9 cellular contexts compared by ENCODE assay signal in genomic region chr7:101538596-101539459, GRCh38.
DNase-seq lines count a peak whose midpoint lies in the region; ATAC-seq and TF ChIP-seq lines count a peak whose summit lies in the region.
"Had no signal": no experiment of that assay in that cellular context is flagged by ENCODE, and none has a peak within 500 bp of the region (broad histone marks: within the 10 kb centered on the region; RNA-seq: fewer than 3 reads in every experiment).

No MANE protein-coding gene starts in this region.

- H3K4me1 ChIP-seq in SJSA1 (replicated peaks) (peaks cover 19% of the 10 kb centered on the region), heart right ventricle (peaks cover 0 to 24% (median 6%) of the 10 kb centered on the region in 9 donors)

- H3K4me3 Mint-ChIP-seq in activated naive CD4-positive, alpha-beta T cell treated with anti-CD3 and anti-CD28 coated beads, Interleukin-2, amount 10 ng/mL, durations not matched to agents 7 days and 5 days, result no peak overlapping the region

- intact Hi-C loops in heart right ventricle (cut with DNase I), result loop anchor here in 9 of 10 donors (2.0 to 10.0 kb wide), 4 partner anchors 172 to 177 kb away; partner anchors contain the start of gene COL26A1 (in 7 of the 9)
- intact Hi-C loops in sciatic nerve (cut with DNase I), result no loop called here

- H3K4me3 ChIP-seq in BJ (ENCODE audit: low read depth, low read length) (no peak overlapping the region), SJSA1 (no peak overlapping the region), heart right ventricle (no peak overlapping the region)
- H3K4me3 ChIP-seq: skin epidermis had no signal

- no peak overlapping the region for H3K27ac ChIP-seq in SJSA1
- no peak overlapping the region for H3K27ac ChIP-seq in heart right ventricle
- H3K27ac ChIP-seq: skin epidermis had no signal

- H3K9me3 Mint-ChIP-seq in activated naive CD4-positive, alpha-beta T cell treated with anti-CD3 and anti-CD28 coated beads, Interleukin-2, amount 10 ng/mL, durations not matched to agents 7 days and 5 days, result no peaks in the 10 kb centered on the region

- WGBS in heart right ventricle, 2 donors, result 23 to 31% methylated on average over 14 to 15 of the region's 15 CpGs

- H3K9me3 ChIP-seq in SJSA1 (replicated peaks) (no peaks in the 10 kb centered on the region), heart right ventricle (peaks cover 0 to 5% (median 0%) of the 10 kb centered on the region in 11 donors)

- no peak for DNase-seq in BJ (ENCODE audit: low read depth)
- DNase-seq in HCEC 1CT, result peak; percentile 31
- peak; percentile 55 to 58 for DNase-seq in SJSA1 (ENCODE audit: low read depth in 1 of 2, low spot score in 2 of 2)
- peak; percentile 67 for DNase-seq in activated naive CD4-positive, alpha-beta T cell treated with anti-CD3 and anti-CD28 coated beads, Interleukin-2, amount 10 ng/mL, durations not matched to agents 7 days and 5 days
- DNase-seq in heart right ventricle, result peak; percentile 33 to 62
- peak; percentile 78 for DNase-seq in sciatic nerve (ENCODE audit: low spot score)
- no peak for DNase-seq in mesenteric fat pad (ENCODE audit: low spot score)

- peak; percentile 39 to 73 (median 60) for ATAC-seq in heart right ventricle
- peak; percentile 66 for ATAC-seq in sciatic nerve
- no peak for ATAC-seq in HG02642 (IDR thresholded peaks at IDR 0.05; ENCODE audit: poor library complexity, unreplicated experiment)

- H3K4me1 Mint-ChIP-seq in activated naive CD4-positive, alpha-beta T cell treated with anti-CD3 and anti-CD28 coated beads, Interleukin-2, amount 10 ng/mL, durations not matched to agents 7 days and 5 days, result no peaks in the 10 kb centered on the region

- TF ChIP-seq CTCF in BJ (IDR thresholded peaks at IDR 0.05; ENCODE audit: insufficient read depth, low read depth, low read length), result peak; percentile 96
- TF ChIP-seq CTCF in heart right ventricle (IDR thresholded peaks at IDR 0.05), result peak; percentile 63 to 94 (median 82)

- H3K27ac Mint-ChIP-seq in activated naive CD4-positive, alpha-beta T cell treated with anti-CD3 and anti-CD28 coated beads, Interleukin-2, amount 10 ng/mL, durations not matched to agents 7 days and 5 days, result no peak overlapping the region

- H3K36me3 ChIP-seq in BJ (ENCODE audit: control insufficient read depth, insufficient read depth, low read length), result no peaks in the 10 kb centered on the region
- H3K36me3 ChIP-seq in SJSA1, result no peaks in the 10 kb centered on the region
- H3K36me3 ChIP-seq in heart right ventricle, result no peaks in the 10 kb centered on the region

- H3K27me3 Mint-ChIP-seq in activated naive CD4-positive, alpha-beta T cell treated with anti-CD3 and anti-CD28 coated beads, Interleukin-2, amount 10 ng/mL, durations not matched to agents 7 days and 5 days, result peaks cover 17% of the 10 kb centered on the region

- POLR2A ChIA-PET in BJ (lab: Charles Lee), result no interaction called here

- CTCF ChIA-PET in BJ (lab: Yijun Ruan, JAX), result interaction anchor here (0.6 to 2.8 kb wide), 17 partner anchors 9 to 733 kb away, joined by 3 to 10 read pairs (median 4); no protein-coding TSS in a partner anchor
- CTCF ChIA-PET in activated naive CD4-positive, alpha-beta T cell treated with anti-CD3 and anti-CD28 coated beads, Interleukin-2, amount 10 ng/mL, durations not matched to agents 7 days and 5 days (lab: Charles Lee), result interaction anchor here (0.6 kb wide), 1 partner anchor 782 kb away, joined by 3 read pairs; no protein-coding TSS in a partner anchor

- H3K27me3 ChIP-seq in BJ (ENCODE audit: control insufficient read depth, insufficient read depth, low read length), result peaks cover 1% of the 10 kb centered on the region
- no peaks in the 10 kb centered on the region for H3K27me3 ChIP-seq in SJSA1 (replicated peaks)
- H3K27me3 ChIP-seq in heart right ventricle, result peaks cover 0 to 9% (median 0%) of the 10 kb centered on the region in 7 donors

- H3K36me3 Mint-ChIP-seq in activated naive CD4-positive, alpha-beta T cell treated with anti-CD3 and anti-CD28 coated beads, Interleukin-2, amount 10 ng/mL, durations not matched to agents 7 days and 5 days, result no peaks in the 10 kb centered on the region

Comparison
In these comparisons a context has a peak if more than half of its experiments do, and no peak if none do; other contexts are left out.
1. DNase-seq: peak in HCEC 1CT (single experiment), SJSA1 (2 of 2), activated naive CD4-positive, alpha-beta T cell treated with anti-CD3 and anti-CD28 coated beads, Interleukin-2, amount 10 ng/mL, durations not matched to agents 7 days and 5 days (single experiment), heart right ventricle (2 of 2) and sciatic nerve (single experiment); none in BJ (single experiment) and mesenteric fat pad (single experiment).